1 cellular context compared by ENCODE assay signal in the genomic region with DNA sequence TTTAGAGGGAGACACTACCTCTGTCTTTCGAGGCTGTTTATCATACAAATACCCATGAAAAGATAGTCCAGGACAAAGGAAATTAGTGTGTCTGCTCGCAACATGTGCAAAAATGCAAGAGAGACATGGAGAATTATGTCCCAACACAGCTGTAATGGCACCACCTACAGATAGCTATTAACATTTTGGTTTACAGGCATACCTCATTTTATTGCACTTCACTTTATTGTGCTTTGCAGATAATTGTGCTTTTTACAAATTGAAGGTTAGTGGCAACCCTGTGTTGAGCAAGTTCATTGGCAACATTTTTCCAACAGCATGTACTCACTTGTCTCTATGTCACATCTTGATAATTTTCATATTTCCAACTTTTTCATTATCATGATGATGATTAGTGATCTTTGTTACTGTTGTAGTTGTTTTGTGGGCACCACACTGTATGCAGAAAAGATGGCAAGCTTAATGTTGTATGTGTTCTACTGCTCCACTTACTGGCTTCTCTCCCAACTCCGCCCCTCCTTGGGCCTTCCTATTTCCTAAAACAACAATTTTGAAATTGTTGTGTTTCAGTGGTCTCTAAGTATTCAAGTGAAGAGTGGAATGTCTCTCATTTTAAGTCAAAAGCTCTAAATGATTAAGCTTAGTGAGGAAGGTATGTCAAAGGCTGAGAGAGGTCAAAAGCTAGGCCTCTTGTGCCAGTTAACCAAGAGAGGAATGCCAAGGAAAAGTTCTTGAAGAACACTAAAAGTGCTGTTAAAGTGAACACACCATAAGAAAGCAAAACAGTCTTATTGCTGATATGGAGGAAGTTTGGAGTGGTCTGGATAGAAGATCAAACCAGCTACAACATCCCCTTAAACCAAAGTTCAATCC.
TF ChIP-seq lines count a peak whose summit lies in the region.

No MANE protein-coding gene starts in this region.

TF ChIP-seq in HEK293, 187 proteins besides CTCF, POLR2A, EP300 and RAD21 (continued from another document):
- TF ChIP-seq MZF1 (tag by site-specific recombination; IDR thresholded peaks at IDR 0.05; ENCODE audit: borderline replicate concordance) (no peak), ZNF214 (tag by site-specific recombination; IDR thresholded peaks at IDR 0.05; ENCODE audit: borderline replicate concordance) (no peak), BCL11B (tag by site-specific recombination; IDR thresholded peaks at IDR 0.05; ENCODE audit: low read depth) (0 out of 2 replicates have a peak, but pooled peaks have one; percentile 34), ZNF10 (tag by site-specific recombination; IDR thresholded peaks at IDR 0.05) (no peak), SCRT2 (tag by site-specific recombination; IDR thresholded peaks at IDR 0.05) (no peak), ZXDB (tag by site-specific recombination; IDR thresholded peaks at IDR 0.05) (no peak), ZNF514 (tag by site-specific recombination; IDR thresholded peaks at IDR 0.05) (no peak), ZNF350 (tag by site-specific recombination; IDR thresholded peaks at IDR 0.05) (no peak), ZIC2 (tag by site-specific recombination; IDR thresholded peaks at IDR 0.05) (no peak), ZNF221 (tag by site-specific recombination; IDR thresholded peaks at IDR 0.05; ENCODE audit: borderline replicate concordance) (no peak), GLI4 (tag by site-specific recombination; IDR thresholded peaks at IDR 0.05) (no peak)
- TF ChIP-seq, protein P1, sequence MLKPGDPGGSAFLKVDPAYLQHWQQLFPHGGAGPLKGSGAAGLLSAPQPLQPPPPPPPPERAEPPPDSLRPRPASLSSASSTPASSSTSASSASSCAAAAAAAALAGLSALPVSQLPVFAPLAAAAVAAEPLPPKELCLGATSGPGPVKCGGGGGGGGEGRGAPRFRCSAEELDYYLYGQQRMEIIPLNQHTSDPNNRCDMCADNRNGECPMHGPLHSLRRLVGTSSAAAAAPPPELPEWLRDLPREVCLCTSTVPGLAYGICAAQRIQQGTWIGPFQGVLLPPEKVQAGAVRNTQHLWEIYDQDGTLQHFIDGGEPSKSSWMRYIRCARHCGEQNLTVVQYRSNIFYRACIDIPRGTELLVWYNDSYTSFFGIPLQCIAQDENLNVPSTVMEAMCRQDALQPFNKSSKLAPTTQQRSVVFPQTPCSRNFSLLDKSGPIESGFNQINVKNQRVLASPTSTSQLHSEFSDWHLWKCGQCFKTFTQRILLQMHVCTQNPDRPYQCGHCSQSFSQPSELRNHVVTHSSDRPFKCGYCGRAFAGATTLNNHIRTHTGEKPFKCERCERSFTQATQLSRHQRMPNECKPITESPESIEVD (tag by site-specific recombination; IDR thresholded peaks at IDR 0.05), result peak; percentile 58
- TF ChIP-seq, protein P2, sequence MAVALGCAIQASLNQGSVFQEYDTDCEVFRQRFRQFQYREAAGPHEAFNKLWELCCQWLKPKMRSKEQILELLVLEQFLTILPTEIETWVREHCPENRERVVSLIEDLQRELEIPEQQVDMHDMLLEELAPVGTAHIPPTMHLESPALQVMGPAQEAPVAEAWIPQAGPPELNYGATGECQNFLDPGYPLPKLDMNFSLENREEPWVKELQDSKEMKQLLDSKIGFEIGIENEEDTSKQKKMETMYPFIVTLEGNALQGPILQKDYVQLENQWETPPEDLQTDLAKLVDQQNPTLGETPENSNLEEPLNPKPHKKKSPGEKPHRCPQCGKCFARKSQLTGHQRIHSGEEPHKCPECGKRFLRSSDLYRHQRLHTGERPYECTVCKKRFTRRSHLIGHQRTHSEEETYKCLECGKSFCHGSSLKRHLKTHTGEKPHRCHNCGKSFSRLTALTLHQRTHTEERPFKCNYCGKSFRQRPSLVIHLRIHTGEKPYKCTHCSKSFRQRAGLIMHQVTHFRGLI (tag by site-specific recombination; IDR thresholded peaks at IDR 0.05), result no peak
